16 cellular contexts compared by ENCODE assay signal in genomic region chr5:179346875-179347274, GRCh38. TPM values are rescaled to one million over a fixed set of nuclear protein-coding genes. Genes with fewer than 3 reads are reported as not detected.
"Had no signal": no experiment of that assay in that cellular context is flagged by ENCODE, and none has a peak within 500 bp of the region (broad histone marks: within the 10 kb centered on the region; RNA-seq: fewer than 3 reads in every experiment).

No MANE protein-coding gene starts in this region.

- H3K36me3 Mint-ChIP-seq: activated CD4-positive, alpha-beta memory T cell treated with anti-CD3 and anti-CD28 coated beads for 36 hours; memory B cell had no signal

- H3K36me3 ChIP-seq: heart left ventricle, prostate gland, SJSA1, stomach, thoracic aorta had no signal

- ATAC-seq: body of pancreas, left lobe of liver had no signal

- H3K4me3 ChIP-seq: body of pancreas, heart left ventricle, prostate gland, SJSA1, stomach, thoracic aorta had no signal

- H3K27me3 ChIP-seq: SJSA1 had no signal

- H3K9me3 Mint-ChIP-seq: activated CD4-positive, alpha-beta memory T cell treated with anti-CD3 and anti-CD28 coated beads for 36 hours; memory B cell had no signal

- H3K27ac Mint-ChIP-seq: activated CD4-positive, alpha-beta memory T cell treated with anti-CD3 and anti-CD28 coated beads for 36 hours; memory B cell had no signal

- H3K9me3 ChIP-seq: body of pancreas, heart left ventricle, prostate gland, stomach, thoracic aorta had no signal

- H3K27ac ChIP-seq: body of pancreas, heart left ventricle, prostate gland, SJSA1, thoracic aorta had no signal

- H3K4me3 Mint-ChIP-seq: activated CD4-positive, alpha-beta memory T cell treated with anti-CD3 and anti-CD28 coated beads for 36 hours had no signal

- DNase-seq: activated CD4-positive, alpha-beta memory T cell treated with anti-CD3 and anti-CD28 coated beads for 36 hours; activated naive CD4-positive, alpha-beta T cell treated with Interleukin-2 at 50 U/mL for 16 hours; body of pancreas; foreskin melanocyte; nucleus accumbens; stimulated activated CD4-positive, alpha-beta T cell treated with anti-CD3 and anti-CD28 coated beads, Interleukin-4, amount 100 ng/mL, for 1 hour; stimulated activated CD8-positive, alpha-beta memory T cell treated with anti-CD3 and anti-CD28 coated beads, Interleukin-4, amount 100 ng/mL, for 48 hours; stomach; SW 1271; T-helper 9 cell had no signal

RNA-seq across cellular contexts. Expression of gene ADAMTS2, which starts 1.6 kb away (rescaled TPM):
- total RNA-seq: activated CD4-positive, alpha-beta memory T cell treated with anti-CD3 and anti-CD28 coated beads for 36 hours had no signal
